In genomic region chr5:129771058-129771838, GRCh38 we compare ENCODE assay signal across 10 cellular contexts. TPM values are rescaled to one million over a fixed set of nuclear protein-coding genes. Genes with fewer than 3 reads are reported as not detected.
DNase-seq lines count a peak whose midpoint lies in the region; ATAC-seq and TF ChIP-seq lines count a peak whose summit lies in the region.
"Had no signal": no experiment of that assay in that cellular context is flagged by ENCODE, and none has a peak within 500 bp of the region (broad histone marks: within the 10 kb centered on the region; RNA-seq: fewer than 3 reads in every experiment).

No MANE protein-coding gene starts in this region.

- H3K36me3 Mint-ChIP-seq in activated CD4-positive, alpha-beta T cell treated with anti-CD3 and anti-CD28 coated beads, Interleukin-2, amount 10 ng/mL, durations not matched to agents 7 days and 5 days (ENCODE audit: low read depth): no peaks in the 10 kb centered on the region
- no peaks in the 10 kb centered on the region for H3K36me3 Mint-ChIP-seq in naive B cell

- no peaks in the 10 kb centered on the region for H3K36me3 ChIP-seq in transverse colon

- no peak overlapping the region for H3K4me3 ChIP-seq in transverse colon

- in situ Hi-C loops in GM13976 (cut with MboI; ENCODE audit: low sequenced_read_pairs, unreplicated experiment) (loop anchor here (10.0 kb wide), 1 partner anchor 84 kb away; no protein-coding TSS in a partner anchor), transverse colon (cut with MboI; ENCODE audit: low pct_ligation_motif_present in 1 of 4, low pct_unique_long_range_greater_than_20kb in 1 of 4, low sequenced_read_pairs in 3 of 4) (loop anchor here in 3 of 4 donors (25.0 kb wide), 2 partner anchors 859 to 1559 kb away; no protein-coding TSS in a partner anchor)

- no peaks in the 10 kb centered on the region for H3K27me3 Mint-ChIP-seq in activated CD4-positive, alpha-beta T cell treated with anti-CD3 and anti-CD28 coated beads, Interleukin-2, amount 10 ng/mL, durations not matched to agents 7 days and 5 days
- H3K27me3 Mint-ChIP-seq in naive B cell: peaks cover 0 to 7% (median 6%) of the 10 kb centered on the region in 3 donors

- CTCF ChIA-PET in activated CD4-positive, alpha-beta T cell treated with anti-CD3 and anti-CD28 coated beads, Interleukin-2, amount 10 ng/mL, durations not matched to agents 7 days and 5 days (lab: Charles Lee): interaction anchor here (0.5 to 1.6 kb wide), 4 partner anchors 12 to 1518 kb away, joined by 3 to 5 read pairs (median 3); no protein-coding TSS in a partner anchor

- 44 to 46% methylated on average over 2 to 9 of the region's 9 CpGs for WGBS in transverse colon (ENCODE audit: low coverage in 1 of 2), 2 donors

- POLR2A ChIA-PET in activated CD4-positive, alpha-beta T cell treated with anti-CD3 and anti-CD28 coated beads, Interleukin-2, amount 10 ng/mL, durations not matched to agents 7 days and 5 days (lab: Charles Lee): no interaction called here

- H3K27me3 ChIP-seq in transverse colon: no peaks in the 10 kb centered on the region

- ATAC-seq in HG02852 (IDR thresholded peaks at IDR 0.05; ENCODE audit: unreplicated experiment) (peak; percentile 69), naive B cell (ENCODE audit: low read depth in 2 of 2) (no peak)

- H3K9me3 Mint-ChIP-seq in activated CD4-positive, alpha-beta T cell treated with anti-CD3 and anti-CD28 coated beads, Interleukin-2, amount 10 ng/mL, durations not matched to agents 7 days and 5 days: no peaks in the 10 kb centered on the region
- H3K9me3 Mint-ChIP-seq in naive B cell: no peaks in the 10 kb centered on the region
- H3K9me3 Mint-ChIP-seq: T-helper 1 cell treated with Interleukin-12 subunit alpha and Interleukin-12 subunit beta and Interleukin-4 antibody, amounts not matched to agents 30 μg/mL and 1 μg/mL, for 36 hours had no signal

- no peak for TF ChIP-seq POLR2A in transverse colon (IDR thresholded peaks at IDR 0.05)

- no peak for TF ChIP-seq EP300 in transverse colon (IDR thresholded peaks at IDR 0.05; ENCODE audit: low read depth)

- H3K4me1 Mint-ChIP-seq in activated CD4-positive, alpha-beta T cell treated with anti-CD3 and anti-CD28 coated beads, Interleukin-2, amount 10 ng/mL, durations not matched to agents 7 days and 5 days: no peaks in the 10 kb centered on the region
- H3K4me1 Mint-ChIP-seq in naive B cell: peaks cover 0 to 2% (median 0%) of the 10 kb centered on the region in 3 donors

- H3K27ac Mint-ChIP-seq in activated CD4-positive, alpha-beta T cell treated with anti-CD3 and anti-CD28 coated beads, Interleukin-2, amount 10 ng/mL, durations not matched to agents 7 days and 5 days: no peak overlapping the region
- H3K27ac Mint-ChIP-seq in naive B cell: no peak overlapping the region
- H3K27ac Mint-ChIP-seq: T-helper 1 cell treated with Interleukin-12 subunit alpha and Interleukin-12 subunit beta and Interleukin-4 antibody, amounts not matched to agents 30 μg/mL and 1 μg/mL, for 36 hours had no signal

- no peak overlapping the region for H3K4me3 Mint-ChIP-seq in activated CD4-positive, alpha-beta T cell treated with anti-CD3 and anti-CD28 coated beads, Interleukin-2, amount 10 ng/mL, durations not matched to agents 7 days and 5 days
- H3K4me3 Mint-ChIP-seq in naive B cell: no peak overlapping the region
- H3K4me3 Mint-ChIP-seq: T-helper 1 cell treated with Interleukin-12 subunit alpha and Interleukin-12 subunit beta and Interleukin-4 antibody, amounts not matched to agents 30 μg/mL and 1 μg/mL, for 36 hours had no signal

- H3K27ac ChIP-seq in transverse colon: no peak overlapping the region

- peak; percentile 55 for TF ChIP-seq CTCF in GM13976 (IDR thresholded peaks at IDR 0.05; ENCODE audit: borderline replicate concordance, control extremely low read depth, extremely low read depth, insufficient read depth, missing control alignments)
- TF ChIP-seq CTCF in transverse colon (IDR thresholded peaks at IDR 0.05): peak; percentile 59 to 70 (median 62)

- intact Hi-C loops in transverse colon (cut with DNase I; ENCODE audit: low total_unique reads): loop anchor here (10.0 kb wide), 1 partner anchor 866 kb away; no protein-coding TSS in a partner anchor

- peaks cover 0 to 3% (median 0%) of the 10 kb centered on the region in 4 donors for H3K4me1 ChIP-seq in transverse colon

- peak; percentile 27 for DNase-seq in AG08396 (ENCODE audit: low spot score)
- DNase-seq in GM13976 (ENCODE audit: low spot score): peak; percentile 40
- peak; percentile 4 for DNase-seq in NCI-H2171 (lab: John Stamatoyannopoulos, UW)
- DNase-seq in activated CD4-positive, alpha-beta T cell treated with anti-CD3 and anti-CD28 coated beads, Interleukin-2, amount 10 ng/mL, durations not matched to agents 7 days and 5 days: peak; percentile 66
- DNase-seq in epidermal melanocyte (ENCODE audit: insufficient read length, low spot score): peak; percentile 38
- DNase-seq in naive B cell: peak; percentile 23
- peak; percentile 43 for DNase-seq in transverse colon

- H3K9me3 ChIP-seq in transverse colon: no peaks in the 10 kb centered on the region

RNA-seq across cellular contexts. Expression of gene MINAR2, which starts 23.4 kb away (rescaled TPM):
- not detected for total RNA-seq in activated CD4-positive, alpha-beta T cell treated with anti-CD3 and anti-CD28 coated beads, Interleukin-2, amount 10 ng/mL, durations not matched to agents 7 days and 5 days
- not detected for polyA plus RNA-seq in naive B cell (ENCODE audit: low read depth in 6 of 6)
- total RNA-seq in transverse colon: not detected
- total RNA-seq: temporal lobe had no signal

Comparison
In these comparisons a context has a peak if more than half of its experiments do, and no peak if none do; other contexts are left out.
1. DNase-seq: peak in every context shown above with its lines; median percentile 66 in activated CD4-positive, alpha-beta T cell treated with anti-CD3 and anti-CD28 coated beads, Interleukin-2, amount 10 ng/mL, durations not matched to agents 7 days and 5 days; 43 in transverse colon; 40 in GM13976; 38 in epidermal melanocyte; 27 in AG08396; 23 in naive B cell; 4 in NCI-H2171.